ENCODE assay signal across 9 cellular contexts in the genomic region with DNA sequence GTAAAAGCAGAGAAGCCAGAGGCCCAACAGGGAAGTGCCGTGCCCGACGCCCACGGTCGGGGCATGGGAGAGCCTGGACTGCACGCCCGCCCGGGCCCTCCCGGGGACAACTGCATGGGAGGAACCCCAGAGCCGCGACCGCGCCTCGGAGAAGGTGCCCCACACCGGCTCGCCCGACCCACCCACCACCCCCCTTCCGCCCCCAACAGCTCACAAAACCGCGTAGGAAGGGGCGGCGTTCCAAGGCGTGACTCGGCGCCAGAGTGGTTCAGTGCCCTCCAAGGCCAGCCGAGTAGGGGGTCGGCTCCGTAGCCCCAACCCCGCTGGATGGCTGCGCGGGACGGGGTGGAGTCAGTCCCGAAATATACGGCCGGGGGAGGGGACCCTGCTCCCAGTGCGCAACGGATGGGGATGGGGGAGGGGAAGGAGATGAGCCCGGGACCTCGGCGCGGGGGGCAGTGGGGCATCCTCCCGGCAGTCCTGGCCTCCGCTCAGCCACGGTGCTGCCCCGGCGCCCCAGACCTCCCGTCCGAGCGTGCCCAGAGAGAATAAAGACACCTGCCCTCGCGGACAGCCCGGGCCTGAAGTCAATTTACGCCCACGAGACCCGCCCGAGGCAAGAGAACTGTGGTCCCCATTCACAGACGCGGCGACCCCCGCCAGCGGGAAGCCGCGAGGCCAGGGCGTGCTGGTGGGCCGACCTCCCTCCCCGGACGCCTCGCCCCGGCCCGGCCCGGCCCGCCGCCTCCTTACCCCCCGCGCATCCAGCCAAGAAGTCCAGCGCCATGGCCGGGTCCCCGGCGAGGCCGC. TPM values are rescaled to one million over a fixed set of nuclear protein-coding genes. Genes with fewer than 3 reads are reported as not detected.
DNase-seq lines count a peak whose midpoint lies in the region; ATAC-seq and TF ChIP-seq lines count a peak whose summit lies in the region.
"Had no signal": no experiment of that assay in that cellular context is flagged by ENCODE, and none has a peak within 500 bp of the region (broad histone marks: within the 10 kb centered on the region; RNA-seq: fewer than 3 reads in every experiment).

No MANE protein-coding gene starts in this region.

- H3K4me1 ChIP-seq in HEK293 (ENCODE audit: control insufficient read depth, insufficient read depth, low read length) (peaks cover 2% of the 10 kb centered on the region; the same call in 1 of the 2 replicates), colonic mucosa (peaks cover 6% of the 10 kb centered on the region)

- intact Hi-C loops in CD14-positive monocyte (cut with micrococcal nuclease): loop anchor here (2.0 to 5.0 kb wide), 4 partner anchors 37 to 72 kb away; partner anchors contain the start of gene WDR25 (in 2 of the 2)
- intact Hi-C loops in colonic mucosa (cut with DNase I): no loop called here

- H3K4me3 Mint-ChIP-seq in CD14-positive monocyte (peak overlapping the region; percentile 93 to 94), memory B cell (peak overlapping the region; percentile 87)

- DNase-seq in CD14-positive monocyte (ENCODE audit: low spot score) (no peak), UCSD-AML1 (lab: John Stamatoyannopoulos, UW; ENCODE audit: unreplicated experiment) (peak; percentile 66), colonic mucosa (peak; percentile 62), memory B cell (ENCODE audit: low spot score in 2 of 2) (peak in 1 of 2 donors; percentile 27), cerebellar nuclear complex (lab: John Stamatoyannopoulos, UW) (no peak)
- DNase-seq in stimulated activated naive CD4-positive, alpha-beta T cell treated with Interleukin-2 at 50 U/mL for 16 hours (lab: John Stamatoyannopoulos, UW): peak; percentile 19

- CTCF ChIA-PET in HEK293 (lab: Yijun Ruan, JAX): interaction anchor here (0.5 to 3.4 kb wide), 3 partner anchors 20 to 574 kb away, joined by 3 to 15 read pairs (median 4); no protein-coding TSS in a partner anchor

- H3K36me3 ChIP-seq in HEK293 (ENCODE audit: control insufficient read depth in 2 of 2, insufficient read depth in 1 of 2, low read length in 2 of 2) (no peaks in the 10 kb centered on the region), colonic mucosa (no peaks in the 10 kb centered on the region)

- H3K9ac ChIP-seq in colonic mucosa (ENCODE audit: low read depth in 2 of 2, low read length in 2 of 2): peak overlapping the region; percentile 52 to 81

- peak overlapping the region; percentile 54; the same call in 1 of the 2 replicates for H3K27ac ChIP-seq in HEK293 (ENCODE audit: extremely low read depth, low read depth, low read length)
- peak overlapping the region; percentile 57 for H3K27ac ChIP-seq in colonic mucosa

- H3K36me3 Mint-ChIP-seq in CD14-positive monocyte (peaks cover 0 to 4% of the 10 kb centered on the region in 2 donors), memory B cell (no peaks in the 10 kb centered on the region)

- H3K9me3 ChIP-seq in HEK293 (ENCODE audit: control insufficient read depth, insufficient read depth, low read depth, low read length) (no peaks in the 10 kb centered on the region), colonic mucosa (no peaks in the 10 kb centered on the region)

- peaks cover 0 to 4% (median 0%) of the 10 kb centered on the region in 7 donors for H3K9me3 Mint-ChIP-seq in CD14-positive monocyte
- H3K9me3 Mint-ChIP-seq in memory B cell: no peaks in the 10 kb centered on the region

- H3K4me3 ChIP-seq in HEK293 (ENCODE audit: low read depth, low read length) (peak overlapping the region; percentile 55), colonic mucosa (peak overlapping the region; percentile 97)

- peaks cover 49% of the 10 kb centered on the region for H3K4me1 Mint-ChIP-seq in CD14-positive monocyte
- peaks cover 23% of the 10 kb centered on the region for H3K4me1 Mint-ChIP-seq in memory B cell

- H3K27me3 ChIP-seq in colonic mucosa: no peaks in the 10 kb centered on the region

- H3K27me3 Mint-ChIP-seq in CD14-positive monocyte (ENCODE audit: low read depth in 3 of 3) (peaks cover 8 to 18% (median 9%) of the 10 kb centered on the region in 3 donors), memory B cell (no peaks in the 10 kb centered on the region)

- POLR2A ChIA-PET in HEK293 (lab: Yijun Ruan, JAX): interaction anchor here (0.9 kb wide), 1 partner anchor 70 kb away, joined by 5 read pairs; a partner anchor contains a TSS

- ATAC-seq in memory B cell (ENCODE audit: low read depth): peak; percentile 12
- ATAC-seq in GM18873 (IDR thresholded peaks at IDR 0.05; ENCODE audit: low FRiP score, unreplicated experiment): no peak

- TF ChIP-seq CTCF in CD14-positive monocyte (IDR thresholded peaks at IDR 0.05): no peak
- TF ChIP-seq CTCF in HEK293 (tag by site-specific recombination; IDR thresholded peaks at IDR 0.05): no peak
- no peak for TF ChIP-seq CTCF in colonic mucosa (IDR thresholded peaks at IDR 0.05)

- H3K27ac Mint-ChIP-seq in CD14-positive monocyte (peak overlapping the region in 5 of 7 donors; percentile 65 to 87 (median 68)), memory B cell (peak overlapping the region; percentile 26)

TF ChIP-seq in HEK293, 187 proteins besides CTCF, POLR2A, EP300 and RAD21 (continues in another document):
- peak; percentile 78 for TF ChIP-seq EGR2 (tag by site-specific recombination; IDR thresholded peaks at IDR 0.05; ENCODE audit: low read depth)
- 0 out of 2 replicates have a peak, but pooled peaks have one; percentile 7 for TF ChIP-seq ZBTB48 (tag by site-specific recombination; IDR thresholded peaks at IDR 0.05)
- TF ChIP-seq MEIS1 (CRISPR knock-in tag; IDR thresholded peaks at IDR 0.05; ENCODE audit: borderline replicate concordance): no peak
- TF ChIP-seq SP2 (tag by site-specific recombination; IDR thresholded peaks at IDR 0.05): peak; percentile 47
- TF ChIP-seq SP3 (tag by site-specific recombination; IDR thresholded peaks at IDR 0.05): peak; percentile 56
- peak; percentile 73 for TF ChIP-seq GLIS1 (tag by site-specific recombination; IDR thresholded peaks at IDR 0.05)
- no peak for TF ChIP-seq KLF7 (tag by site-specific recombination; IDR thresholded peaks at IDR 0.05; ENCODE audit: borderline replicate concordance)
- TF ChIP-seq ZNF658 (tag by site-specific recombination; IDR thresholded peaks at IDR 0.05): no peak
- TF ChIP-seq ZBTB20 (tag by site-specific recombination; IDR thresholded peaks at IDR 0.05): peak; percentile 16; the same call in 1 of the 2 replicates
- TF ChIP-seq ZNF221 (tag by site-specific recombination; IDR thresholded peaks at IDR 0.05; ENCODE audit: borderline replicate concordance): no peak
- no peak for TF ChIP-seq AEBP2 (tag by site-specific recombination; IDR thresholded peaks at IDR 0.05; ENCODE audit: borderline replicate concordance)
- no peak for TF ChIP-seq ZNF670 (tag by site-specific recombination; IDR thresholded peaks at IDR 0.05; ENCODE audit: low read depth)
- TF ChIP-seq ZIC2 (tag by site-specific recombination; IDR thresholded peaks at IDR 0.05): peak; percentile 36
- TF ChIP-seq ZNF239 (tag by site-specific recombination; IDR thresholded peaks at IDR 0.05): no peak
- TF ChIP-seq ZBTB7A (tag by site-specific recombination; IDR thresholded peaks at IDR 0.05; ENCODE audit: low read depth): peak; percentile 44; the same call in 1 of the 2 replicates
- TF ChIP-seq KLF1 (tag by site-specific recombination; IDR thresholded peaks at IDR 0.05): peak; percentile 52
- TF ChIP-seq PATZ1 (tag by site-specific recombination; IDR thresholded peaks at IDR 0.05): peak; percentile 47
- TF ChIP-seq, protein P1, sequence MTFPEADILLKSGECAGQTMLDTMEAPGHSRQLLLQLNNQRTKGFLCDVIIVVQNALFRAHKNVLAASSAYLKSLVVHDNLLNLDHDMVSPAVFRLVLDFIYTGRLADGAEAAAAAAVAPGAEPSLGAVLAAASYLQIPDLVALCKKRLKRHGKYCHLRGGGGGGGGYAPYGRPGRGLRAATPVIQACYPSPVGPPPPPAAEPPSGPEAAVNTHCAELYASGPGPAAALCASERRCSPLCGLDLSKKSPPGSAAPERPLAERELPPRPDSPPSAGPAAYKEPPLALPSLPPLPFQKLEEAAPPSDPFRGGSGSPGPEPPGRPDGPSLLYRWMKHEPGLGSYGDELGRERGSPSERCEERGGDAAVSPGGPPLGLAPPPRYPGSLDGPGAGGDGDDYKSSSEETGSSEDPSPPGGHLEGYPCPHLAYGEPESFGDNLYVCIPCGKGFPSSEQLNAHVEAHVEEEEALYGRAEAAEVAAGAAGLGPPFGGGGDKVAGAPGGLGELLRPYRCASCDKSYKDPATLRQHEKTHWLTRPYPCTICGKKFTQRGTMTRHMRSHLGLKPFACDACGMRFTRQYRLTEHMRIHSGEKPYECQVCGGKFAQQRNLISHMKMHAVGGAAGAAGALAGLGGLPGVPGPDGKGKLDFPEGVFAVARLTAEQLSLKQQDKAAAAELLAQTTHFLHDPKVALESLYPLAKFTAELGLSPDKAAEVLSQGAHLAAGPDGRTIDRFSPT (tag by site-specific recombination; IDR thresholded peaks at IDR 0.05): peak; percentile 38; the same call in 1 of the 2 replicates

RNA-seq across cellular contexts. Expression of gene SLC25A29, which starts 0.6 kb away (rescaled TPM):
- polyA plus RNA-seq in CD14-positive monocyte: 10 to 100 TPM; 16.9 to 33.3 TPM
- 10 to 100 TPM; 28.6 to 34.8 TPM for total RNA-seq in colonic mucosa

RNA-seq across cellular contexts. Expression of gene SLC25A47, which starts 17.5 kb away (rescaled TPM):
- polyA plus RNA-seq in CD14-positive monocyte: not detected
- total RNA-seq in colonic mucosa: not detected
- total RNA-seq: LHCN-M2 had no signal

Comparison
In these comparisons a context has a peak if more than half of its experiments do, and no peak if none do; other contexts are left out.
1. DNase-seq: peak in UCSD-AML1 (single experiment), colonic mucosa (single experiment) and stimulated activated naive CD4-positive, alpha-beta T cell treated with Interleukin-2 at 50 U/mL for 16 hours (single experiment); none in CD14-positive monocyte (single experiment) and cerebellar nuclear complex (0 of 2).